In genomic region chr3:86987421-86987715, GRCh38 we compare ENCODE assay signal across 19 cellular contexts. TPM values are rescaled to one million over a fixed set of nuclear protein-coding genes. Genes with fewer than 3 reads are reported as not detected.
DNase-seq lines count a peak whose midpoint lies in the region; ATAC-seq and TF ChIP-seq lines count a peak whose summit lies in the region.
"Had no signal": no experiment of that assay in that cellular context is flagged by ENCODE, and none has a peak within 500 bp of the region (broad histone marks: within the 10 kb centered on the region; RNA-seq: fewer than 3 reads in every experiment).

No MANE protein-coding gene starts in this region.

- H3K27ac ChIP-seq in AG04450 (ENCODE audit: low read depth, low read length) = no peak overlapping the region
- peak overlapping the region; percentile 36 for H3K27ac ChIP-seq in skeletal muscle tissue (ENCODE audit: low read depth, low read length)
- H3K27ac ChIP-seq in CD4-positive, alpha-beta T cell (ENCODE audit: low read depth, low read length) = no peak overlapping the region

- H3K27ac Mint-ChIP-seq in CD4-positive, alpha-beta T cell = no peak overlapping the region
- H3K27ac Mint-ChIP-seq: activated CD4-positive, alpha-beta memory T cell treated with anti-CD3 and anti-CD28 coated beads, Interleukin-2, amount 10 ng/mL, durations not matched to agents 7 days and 5 days; memory B cell had no signal

- no peak for ATAC-seq in CD4-positive, alpha-beta T cell (ENCODE audit: poor library complexity)
- no peak for ATAC-seq in GM18867 (IDR thresholded peaks at IDR 0.05; ENCODE audit: unreplicated experiment)
- ATAC-seq: SK-N-SH treated with all-trans-retinoic acid at 6 μM for 48 hours; stimulated activated naive CD8-positive, alpha-beta T cell treated with anti-CD3 and anti-CD28 coated beads, Interleukin-15, Interleukin-2, amounts not matched to agents 100 U/mL and 50 U/mL, for 24 hours had no signal

- DNase-seq in AG04450 (ENCODE audit: low read depth, low spot score) (no peak), astrocyte of the cerebellum (ENCODE audit: low read depth) (no peak), foreskin fibroblast (no peak), NCI-H526 (lab: John Stamatoyannopoulos, UW) (no peak)
- DNase-seq in CD4-positive, alpha-beta T cell = no peak
- DNase-seq in activated CD4-positive, alpha-beta T cell treated with anti-CD3 and anti-CD28 coated beads for 48 hours = no peak
- DNase-seq: activated CD4-positive, alpha-beta memory T cell treated with anti-CD3 and anti-CD28 coated beads, Interleukin-2, amount 10 ng/mL, durations not matched to agents 7 days and 5 days; dermis blood vessel endothelial cell; DMS 273 treated with DMSO at 0.1 percent for 48 hours; foreskin melanocyte; NCI-H1694; NCI-H510A; nucleus accumbens; stimulated activated naive CD8-positive, alpha-beta T cell treated with anti-CD3 and anti-CD28 coated beads, Interleukin-15, Interleukin-2, amounts not matched to agents 100 U/mL and 50 U/mL, for 24 hours had no signal

- H3K4me1 Mint-ChIP-seq in CD4-positive, alpha-beta T cell (ENCODE audit: low read depth) = peaks cover 5% of the 10 kb centered on the region
- H3K4me1 Mint-ChIP-seq: memory B cell had no signal

- H3K4me3 Mint-ChIP-seq in CD4-positive, alpha-beta T cell = no peak overlapping the region
- H3K4me3 Mint-ChIP-seq: activated CD4-positive, alpha-beta memory T cell treated with anti-CD3 and anti-CD28 coated beads, Interleukin-2, amount 10 ng/mL, durations not matched to agents 7 days and 5 days; memory B cell had no signal

- TF ChIP-seq CTCF in AG04450 (IDR thresholded peaks at IDR 0.05; ENCODE audit: low read depth, low read length) (no peak), astrocyte of the cerebellum (IDR thresholded peaks at IDR 0.05; ENCODE audit: low read depth, low read length, missing control alignments) (no peak), foreskin fibroblast (IDR thresholded peaks at IDR 0.05; ENCODE audit: low read depth, low read length) (no peak)
- TF ChIP-seq CTCF in CD4-positive, alpha-beta T cell (IDR thresholded peaks at IDR 0.05) = no peak

- intact Hi-C loops in CD4-positive, alpha-beta T cell (cut with DNase I, micrococcal nuclease) = no loop called here

- H3K9ac ChIP-seq in skeletal muscle tissue (ENCODE audit: low read depth in 1 of 3, low read length in 3 of 3) = no peak overlapping the region

- H3K4me1 ChIP-seq in skeletal muscle tissue (ENCODE audit: control insufficient read depth in 3 of 3, insufficient read depth in 3 of 3, low read length in 3 of 3) = peaks cover 4 to 20% (median 8%) of the 10 kb centered on the region in 3 donors

- CTCF ChIA-PET in AG04450 (lab: Charles Lee) = interaction anchor here (1.0 kb wide), 1 partner anchor 96 kb away, joined by 6 read pairs; no protein-coding TSS in a partner anchor
- CTCF ChIA-PET in CD4-positive, alpha-beta T cell (lab: Charles Lee) = no interaction called here

- no peaks in the 10 kb centered on the region for H3K27me3 ChIP-seq in AG04450 (ENCODE audit: control insufficient read depth, insufficient read depth, low read length)
- H3K27me3 ChIP-seq in skeletal muscle tissue (ENCODE audit: control insufficient read depth in 3 of 3, insufficient read depth in 3 of 3, low read length in 3 of 3) = peaks cover 7 to 20% (median 9%) of the 10 kb centered on the region in 3 donors
- peaks cover 22% of the 10 kb centered on the region for H3K27me3 ChIP-seq in CD4-positive, alpha-beta T cell (ENCODE audit: control insufficient read depth, insufficient read depth, low read length)

- H3K36me3 Mint-ChIP-seq in CD4-positive, alpha-beta T cell (ENCODE audit: low read depth) = no peaks in the 10 kb centered on the region
- H3K36me3 Mint-ChIP-seq: memory B cell had no signal

- POLR2A ChIA-PET in AG04450 (lab: Yijun Ruan, JAX) = interaction anchor here (0.5 kb wide), 1 partner anchor 213 kb away, joined by 4 read pairs; no protein-coding TSS in a partner anchor
- POLR2A ChIA-PET in CD4-positive, alpha-beta T cell (lab: Charles Lee) = no interaction called here

- peaks cover 30% of the 10 kb centered on the region for H3K27me3 Mint-ChIP-seq in CD4-positive, alpha-beta T cell

- H3K4me3 ChIP-seq in AG04450 (ENCODE audit: low read depth, low read length) (peak overlapping the region; percentile 94), astrocyte of the cerebellum (ENCODE audit: low read depth, low read length) (peak overlapping the region; percentile 79), foreskin fibroblast (ENCODE audit: low read depth in 1 of 2, low read length in 2 of 2) (peak overlapping the region; percentile 91 to 99), skeletal muscle tissue (ENCODE audit: low read length in 3 of 3) (peak overlapping the region in 1 of 3 donors; percentile 28)

- no peaks in the 10 kb centered on the region for H3K9me3 ChIP-seq in AG04450 (ENCODE audit: control insufficient read depth, insufficient read depth, low read length)
- H3K9me3 ChIP-seq in skeletal muscle tissue (ENCODE audit: control insufficient read depth in 3 of 3, low read length in 3 of 3) = no peaks in the 10 kb centered on the region
- H3K9me3 ChIP-seq in CD4-positive, alpha-beta T cell (ENCODE audit: control insufficient read depth, low read length) = no peaks in the 10 kb centered on the region

- no peaks in the 10 kb centered on the region for H3K36me3 ChIP-seq in skeletal muscle tissue (ENCODE audit: control insufficient read depth in 3 of 3, insufficient read depth in 3 of 3, low read length in 3 of 3)

- no peaks in the 10 kb centered on the region for H3K9me3 Mint-ChIP-seq in CD4-positive, alpha-beta T cell
- H3K9me3 Mint-ChIP-seq: activated CD4-positive, alpha-beta memory T cell treated with anti-CD3 and anti-CD28 coated beads, Interleukin-2, amount 10 ng/mL, durations not matched to agents 7 days and 5 days; memory B cell had no signal

- in situ Hi-C loops in astrocyte of the cerebellum (cut with HindIII; ENCODE audit: low sequenced_read_pairs) = no loop called here

RNA-seq across cellular contexts. Expression of gene VGLL3, which starts 3.6 kb away (rescaled TPM):
- 27.2 and 28.3 TPM in 2 replicates for polyA plus RNA-seq in AG04450 (2011; rRNA removed)
- 75.7 and 76.5 TPM in 2 replicates for polyA minus RNA-seq in AG04450 (2011; rRNA and poly(A)+ RNA removed)
- total RNA-seq in skeletal muscle tissue = 17.7 TPM
- total RNA-seq in CD4-positive, alpha-beta T cell = not detected
- total RNA-seq: activated CD4-positive, alpha-beta memory T cell treated with anti-CD3 and anti-CD28 coated beads, Interleukin-2, amount 10 ng/mL, durations not matched to agents 7 days and 5 days; OCI-LY7 had no signal

Comparison
In these comparisons a context has a peak if more than half of its experiments do, and no peak if none do; other contexts are left out.
1. RNA of gene VGLL3, which starts 3.6 kb away (total RNA-seq): 17.7 TPM in skeletal muscle tissue (single experiment); not detected in CD4-positive, alpha-beta T cell; every median in the first group is over 10 times any median in the second.